ENCODE assay signal across 7 cellular contexts in the genomic region with DNA sequence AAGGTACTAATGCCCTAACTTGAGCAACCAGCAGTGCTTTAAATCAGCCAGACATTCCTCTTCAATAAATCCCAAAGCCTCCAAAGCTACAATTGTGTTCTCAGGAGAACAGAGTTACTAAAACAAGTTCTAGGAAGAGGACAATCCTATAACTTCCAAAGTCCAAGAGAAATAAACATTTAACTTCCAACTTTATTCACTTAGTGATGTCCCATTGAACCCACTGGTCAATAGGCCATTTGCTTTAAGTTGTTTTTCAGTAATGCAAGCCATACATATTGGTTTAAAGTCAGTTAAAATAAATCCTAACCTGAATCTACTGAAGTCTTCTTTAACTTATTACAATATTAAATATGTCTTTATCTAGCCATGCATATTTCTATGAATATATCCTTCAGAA.
"Had no signal": no experiment of that assay in that cellular context is flagged by ENCODE, and none has a peak within 500 bp of the region (broad histone marks: within the 10 kb centered on the region; RNA-seq: fewer than 3 reads in every experiment).

No MANE protein-coding gene starts in this region.

- H3K4me3 ChIP-seq: K562 had no signal

- H3K4me2 ChIP-seq: KMS-11 had no signal

- FAIRE-seq: HTR-8/SVneo, K562 had no signal

- H3K9ac ChIP-seq: KMS-11 had no signal

- H3K27ac ChIP-seq: HL-60, KMS-11 had no signal

- DNase-seq: IMR-90, KBM-7, KG1 had no signal

- ATAC-seq: K562 had no signal
